3 cellular contexts compared by ENCODE assay signal in genomic region chr18:5075297-5075696, GRCh38.
"Had no signal": no experiment of that assay in that cellular context is flagged by ENCODE, and none has a peak within 500 bp of the region (broad histone marks: within the 10 kb centered on the region; RNA-seq: fewer than 3 reads in every experiment).

No MANE protein-coding gene starts in this region.

- H3K4me3 ChIP-seq: GM12878 had no signal

- ATAC-seq: GM12878 had no signal

- DNase-seq: GDM1, GF-D8 had no signal
